In genomic region chr7:50092579-50093411, GRCh38 we compare ENCODE assay signal across 8 cellular contexts. TPM values are rescaled to one million over a fixed set of nuclear protein-coding genes. Genes with fewer than 3 reads are reported as not detected.
DNase-seq lines count a peak whose midpoint lies in the region; ATAC-seq and TF ChIP-seq lines count a peak whose summit lies in the region.

Gene ZPBP, minus strand, starts transcription at chr7:50093246. Its CDS starts 52 bp downstream, at chr7:50093194.

- no peak within 1 kb of the TSS for H3K27ac ChIP-seq in AG04450 (ENCODE audit: low read depth, low read length)
- H3K27ac ChIP-seq in effector memory CD4-positive, alpha-beta T cell (ENCODE audit: insufficient read depth, low read length, poor library complexity, severe bottlenecking), result peak within 1 kb of the TSS; percentile 6

- no peaks in the 10 kb centered on the region for H3K4me1 ChIP-seq in effector memory CD4-positive, alpha-beta T cell (ENCODE audit: control insufficient read depth, insufficient read depth, low read length, poor library complexity, severe bottlenecking)

- no peaks in the 10 kb centered on the region for H3K36me3 Mint-ChIP-seq in stimulated activated naive B cell treated with anti-CD40 and anti-IgM and Interleukin-4, amounts not matched to agents 10 μg/mL and 1 μg/mL and 100 μg/mL, for 72 hours

- ATAC-seq in GM18517 (IDR thresholded peaks at IDR 0.05; ENCODE audit: unreplicated experiment), result peak; percentile 69
- ATAC-seq in HG03039 (IDR thresholded peaks at IDR 0.05; ENCODE audit: unreplicated experiment), result peak; percentile 78
- ATAC-seq in stimulated activated naive B cell treated with anti-CD40 and anti-IgM and Interleukin-4, amounts not matched to agents 10 μg/mL and 1 μg/mL and 100 μg/mL, for 72 hours (replicated peaks), result peak; percentile 90 to 96

- H3K27me3 Mint-ChIP-seq in stimulated activated naive B cell treated with anti-CD40 and anti-IgM and Interleukin-4, amounts not matched to agents 10 μg/mL and 1 μg/mL and 100 μg/mL, for 72 hours, result no peaks in the 10 kb centered on the region

- POLR2A ChIA-PET in AG04450 (lab: Yijun Ruan, JAX), result no interaction called here

- peak within 1 kb of the TSS; percentile 90 to 98 for H3K4me3 Mint-ChIP-seq in stimulated activated naive B cell treated with anti-CD40 and anti-IgM and Interleukin-4, amounts not matched to agents 10 μg/mL and 1 μg/mL and 100 μg/mL, for 72 hours

- no peaks in the 10 kb centered on the region for H3K27me3 ChIP-seq in AG04450 (ENCODE audit: control insufficient read depth, insufficient read depth, low read length)
- H3K27me3 ChIP-seq in effector memory CD4-positive, alpha-beta T cell (replicated peaks; ENCODE audit: control insufficient read depth, insufficient read depth, low read length, poor library complexity, severe bottlenecking), result no peaks in the 10 kb centered on the region

- no peak within 1 kb of the TSS for H3K4me3 ChIP-seq in AG04450 (ENCODE audit: low read depth, low read length)
- peak within 1 kb of the TSS; percentile 59 for H3K4me3 ChIP-seq in effector memory CD4-positive, alpha-beta T cell (ENCODE audit: insufficient read depth, low read depth, low read length, poor library complexity, severe bottlenecking)

- no peaks in the 10 kb centered on the region for H3K36me3 ChIP-seq in effector memory CD4-positive, alpha-beta T cell (ENCODE audit: control insufficient read depth, insufficient read depth, low read length)

- peak; percentile 47 for TF ChIP-seq CTCF in AG04450 (IDR thresholded peaks at IDR 0.05; ENCODE audit: low read depth, low read length)

- CTCF ChIA-PET in AG04450 (lab: Charles Lee), result interaction anchor here (0.6 to 1.4 kb wide), 7 partner anchors 11 to 1070 kb away, joined by 3 to 7 read pairs (median 3); no protein-coding TSS in a partner anchor

- peaks cover 11 to 18% of the 10 kb centered on the region in 2 donors for H3K4me1 Mint-ChIP-seq in stimulated activated naive B cell treated with anti-CD40 and anti-IgM and Interleukin-4, amounts not matched to agents 10 μg/mL and 1 μg/mL and 100 μg/mL, for 72 hours

- H3K9me3 ChIP-seq in AG04450 (ENCODE audit: control insufficient read depth, insufficient read depth, low read length), result no peaks in the 10 kb centered on the region; the same call in 1 of the 2 replicates
- no peaks in the 10 kb centered on the region for H3K9me3 ChIP-seq in effector memory CD4-positive, alpha-beta T cell (ENCODE audit: control insufficient read depth, low read length)

- peak within 1 kb of the TSS; percentile 90 for H3K27ac Mint-ChIP-seq in stimulated activated naive B cell treated with anti-CD40 and anti-IgM and Interleukin-4, amounts not matched to agents 10 μg/mL and 1 μg/mL and 100 μg/mL, for 72 hours

- peaks cover 3% of the 10 kb centered on the region in 2 donors for H3K9me3 Mint-ChIP-seq in stimulated activated naive B cell treated with anti-CD40 and anti-IgM and Interleukin-4, amounts not matched to agents 10 μg/mL and 1 μg/mL and 100 μg/mL, for 72 hours

- DNase-seq in AG04450 (ENCODE audit: low read depth, low spot score) (no peak), NCI-H2196 treated with DMSO at 0.1 percent for 48 hours (lab: John Stamatoyannopoulos, UW; ENCODE audit: unreplicated experiment) (peak; percentile 3), mucosa of gallbladder (ENCODE audit: low spot score) (peak; percentile 31)
- DNase-seq in activated CD4-positive, alpha-beta T cell treated with anti-CD3 and anti-CD28 coated beads, Interleukin-2, amount 50 U/mL, for 1 hour, result peak; percentile 35
- DNase-seq in effector memory CD4-positive, alpha-beta T cell, result peak in 1 of 3 donors; percentile 50
- DNase-seq in stimulated activated naive B cell treated with anti-CD40 and anti-IgM and Interleukin-4, amounts not matched to agents 10 μg/mL and 1 μg/mL and 100 μg/mL, for 72 hours, result peak; percentile 71

RNA-seq across cellular contexts. Expression of gene ZPBP, which starts in this region (rescaled TPM):
- not detected in 2 replicates for polyA plus RNA-seq in AG04450 (2011; rRNA removed)
- not detected in 2 replicates for polyA minus RNA-seq in AG04450 (2011; rRNA and poly(A)+ RNA removed)
- total RNA-seq in mucosa of gallbladder, result not detected

Comparison
In these comparisons a context has a peak if more than half of its experiments do, and no peak if none do; other contexts are left out.
1. Peak in DNase-seq in mucosa of gallbladder; RNA of the gene not detected or under 1 TPM.